In the genomic region with DNA sequence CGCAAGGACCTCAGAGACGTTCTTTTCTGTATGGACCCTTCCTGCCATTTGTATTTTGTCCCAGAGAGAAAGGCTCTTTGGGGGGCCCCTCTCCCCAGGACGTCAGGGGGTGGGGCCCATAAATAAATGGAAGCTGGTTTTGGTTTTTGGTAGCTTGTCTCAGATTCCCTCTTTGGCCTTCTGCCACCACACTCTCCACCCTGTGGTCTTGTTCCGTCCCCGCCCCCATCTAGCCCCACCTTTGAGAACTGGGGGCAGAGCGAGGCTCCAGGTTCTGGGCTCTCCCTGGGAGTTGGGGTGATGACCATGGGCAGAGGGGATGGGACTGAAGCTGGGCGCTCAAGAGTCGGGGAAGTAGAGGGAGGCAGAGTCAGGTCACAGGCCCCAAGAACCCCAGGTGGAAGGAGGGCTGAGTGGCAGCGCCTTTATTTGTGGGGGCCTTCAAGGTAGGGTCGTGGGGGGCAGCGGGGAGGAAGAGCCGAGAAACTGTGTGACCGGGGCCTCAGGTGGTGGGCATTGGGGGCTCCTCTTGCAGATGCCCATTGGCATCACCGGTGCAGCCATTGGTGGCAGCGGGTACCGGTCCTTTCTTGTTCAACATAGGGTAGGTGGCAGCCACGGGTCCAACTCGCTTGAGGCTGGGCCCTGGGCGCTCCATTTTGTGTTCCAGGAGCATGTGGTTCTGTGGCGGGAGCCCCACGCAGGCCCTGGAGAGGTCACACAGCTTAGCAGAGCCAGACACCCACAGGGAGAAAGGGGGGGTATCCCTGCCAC, we compare ENCODE assay signal across 13 cellular contexts. TPM values are rescaled to one million over a fixed set of nuclear protein-coding genes. Genes with fewer than 3 reads are reported as not detected.
DNase-seq lines count a peak whose midpoint lies in the region; ATAC-seq, FAIRE-seq and TF ChIP-seq lines count a peak whose summit lies in the region.
"Had no signal": no experiment of that assay in that cellular context is flagged by ENCODE, and none has a peak within 500 bp of the region (broad histone marks: within the 10 kb centered on the region; RNA-seq: fewer than 3 reads in every experiment).

No MANE protein-coding gene starts in this region.

- TF ChIP-seq POLR2A in adrenal gland (IDR thresholded peaks at IDR 0.05): no peak

- H3K27me3 ChIP-seq in BE2C (no peaks in the 10 kb centered on the region), GM23248 (replicated peaks; ENCODE audit: insufficient read depth) (no peaks in the 10 kb centered on the region), adrenal gland (no peaks in the 10 kb centered on the region)

- FAIRE-seq in HTR-8/SVneo (lab: Jason Lieb, UNC): no peak
- FAIRE-seq: endothelial cell of umbilical vein, kidney had no signal

- H3K27ac ChIP-seq in GM23248 (no peak overlapping the region), adrenal gland (peak overlapping the region in 3 of 5 donors; percentile 61 to 86 (median 83))

- peaks cover 11 to 40% (median 34%) of the 10 kb centered on the region in 4 donors for H3K4me1 Mint-ChIP-seq in naive thymus-derived CD8-positive, alpha-beta T cell

- H3K4me1 ChIP-seq in BE2C (peaks cover 32% of the 10 kb centered on the region), GM23248 (ENCODE audit: insufficient read depth) (peaks cover 4% of the 10 kb centered on the region; the same call in 1 of the 2 replicates), adrenal gland (replicated peaks in 1 of 2) (peaks cover 30 to 42% of the 10 kb centered on the region in 2 donors)

- H3K4me2 ChIP-seq in GM23248 (ENCODE audit: unreplicated experiment): no peak overlapping the region

- no peak for DNase-seq in BE2C
- peak; percentile 20 for DNase-seq in GM23248
- peak in 5 of 7 donors; percentile 21 to 74 (median 51) for DNase-seq in adrenal gland
- no peak for DNase-seq in naive thymus-derived CD8-positive, alpha-beta T cell
- DNase-seq in effector CD4-positive, alpha-beta T cell: no peak
- DNase-seq in HTR-8/SVneo (ENCODE audit: insufficient read length, low spot score): no peak
- DNase-seq: DND-41, NCI-H226 had no signal

- no peaks in the 10 kb centered on the region for H3K27me3 Mint-ChIP-seq in naive thymus-derived CD8-positive, alpha-beta T cell

- H4K20me1 ChIP-seq in GM23248 (ENCODE audit: insufficient read depth): no peaks in the 10 kb centered on the region

- H3K36me3 ChIP-seq in BE2C (peaks cover 31% of the 10 kb centered on the region), GM23248 (ENCODE audit: low read depth) (no peaks in the 10 kb centered on the region), adrenal gland (replicated peaks in 1 of 2) (no peaks in the 10 kb centered on the region)

- no peaks in the 10 kb centered on the region for H3K9me3 ChIP-seq in BE2C
- no peaks in the 10 kb centered on the region for H3K9me3 ChIP-seq in GM23248 (ENCODE audit: low read depth)
- H3K9me3 ChIP-seq in adrenal gland (replicated peaks in 1 of 3): no peaks in the 10 kb centered on the region

- H3K9ac ChIP-seq in GM23248: no peak overlapping the region

- H3K9me2 ChIP-seq in GM23248 (ENCODE audit: insufficient read depth): no peaks in the 10 kb centered on the region

- peak overlapping the region; percentile 50 to 93 (median 74) for H3K4me3 Mint-ChIP-seq in naive thymus-derived CD8-positive, alpha-beta T cell

- H3K4me3 ChIP-seq in BE2C (ENCODE audit: low read depth, low read length) (peak overlapping the region; percentile 59), GM23248 (no peak overlapping the region), adrenal gland (peak overlapping the region in 1 of 4 donors; percentile 77)

- H3K27ac Mint-ChIP-seq in naive thymus-derived CD8-positive, alpha-beta T cell: peak overlapping the region in 9 of 10 donors; percentile 28 to 85 (median 59)
- H3K27ac Mint-ChIP-seq: activated T-helper 1 cell treated with anti-CD3 and anti-CD28 coated beads, Interleukin-12 subunit alpha, Interleukin-12 subunit beta, Interleukin-2, Interleukin-4 antibody, amounts not matched to agents 30 ng/mL and 10 ng/mL and 1 ng/mL, durations not matched to agents 14 hours and 24 hours and 36 hours had no signal

- H2AFZ ChIP-seq in GM23248: no peak overlapping the region

- H3K9me3 Mint-ChIP-seq in naive thymus-derived CD8-positive, alpha-beta T cell: no peaks in the 10 kb centered on the region
- H3K9me3 Mint-ChIP-seq: activated T-helper 1 cell treated with anti-CD3 and anti-CD28 coated beads, Interleukin-12 subunit alpha, Interleukin-12 subunit beta, Interleukin-2, Interleukin-4 antibody, amounts not matched to agents 30 ng/mL and 10 ng/mL and 1 ng/mL, durations not matched to agents 14 hours and 24 hours and 36 hours had no signal

- intact Hi-C loops in adrenal gland (cut with DNase I): no loop called here

- no peak for TF ChIP-seq CTCF in BE2C (IDR thresholded peaks at IDR 0.05; ENCODE audit: low read depth, low read length)
- no peak for TF ChIP-seq CTCF in adrenal gland (IDR thresholded peaks at IDR 0.05)

- 93 to 94% methylated on average over 21 of the region's 21 CpGs for WGBS in GM23248 (ENCODE audit: low coverage in 1 of 2, low lambda C conversion rate in 2 of 2, missing lambda C conversion rate in 2 of 2), 2 experiments
- WGBS in adrenal gland, 4 donors: 79 to 83% (median 81%) methylated on average over 11 to 21 of the region's 21 CpGs

- H3K36me3 Mint-ChIP-seq in naive thymus-derived CD8-positive, alpha-beta T cell: no peaks in the 10 kb centered on the region

- in situ Hi-C loops in GM23248 (cut with MboI): no loop called here

- ATAC-seq in naive thymus-derived CD8-positive, alpha-beta T cell: no peak
- ATAC-seq in GM21367 (IDR thresholded peaks at IDR 0.05; ENCODE audit: unreplicated experiment): no peak
- no peak for ATAC-seq in GM21360 (IDR thresholded peaks at IDR 0.05; ENCODE audit: unreplicated experiment)

- peaks cover 10% of the 10 kb centered on the region for H3F3A ChIP-seq in GM23248 (ENCODE audit: insufficient read depth)

- POLR2A ChIA-PET in naive thymus-derived CD8-positive, alpha-beta T cell (lab: Charles Lee): interaction anchor here (1.0 to 2.9 kb wide), 4 partner anchors 10 to 153 kb away, joined by 4 to 8 read pairs (median 6); a partner anchor contains a TSS

- H3K79me2 ChIP-seq in GM23248 (ENCODE audit: insufficient read depth): peaks cover 6% of the 10 kb centered on the region

RNA-seq across cellular contexts. Expression of a gene that starts 3.3 kb away (rescaled TPM):
- polyA plus RNA-seq in BE2C (2012; ENCODE audit: insufficient read depth, insufficient read length, low read depth): 156 TPM
- 5.5 and 8.9 TPM in 2 replicates for total RNA-seq in GM23248 (2014; rRNA removed; shearing (Covaris generic))
- polyA plus RNA-seq in GM23248 (2016; fragmentation: Nextera tagmentation; extraction: Ambion mirVana) (12.3 and 17.2 TPM in 2 replicates), adrenal gland (100 to 1,000 TPM in 2 of 3 donors, 1 to 10 TPM in 1; 3.2 to 313 (median 125) TPM)
- total RNA-seq in adrenal gland: 100 to 1,000 TPM in 3 of 8 donors, 10 to 100 TPM in 5; 32.3 to 211 (median 78.7) TPM
- total RNA-seq in naive thymus-derived CD8-positive, alpha-beta T cell: 10 to 100 TPM; 62.5 to 63.7 TPM
- polyA plus RNA-seq in naive thymus-derived CD8-positive, alpha-beta T cell: 10 to 100 TPM; 28.3 to 53.2 (median 40.4) TPM

RNA-seq across cellular contexts. Expression of a gene that starts 15.4 kb away (rescaled TPM):
- 467 TPM for polyA plus RNA-seq in BE2C (2012; ENCODE audit: insufficient read depth, insufficient read length, low read depth)
- total RNA-seq in GM23248 (2014; rRNA removed; shearing (Covaris generic)): 156 and 169 TPM in 2 replicates
- 46.5 and 46.9 TPM in 2 replicates for polyA plus RNA-seq in GM23248 (2016; fragmentation: Nextera tagmentation; extraction: Ambion mirVana)
- total RNA-seq in adrenal gland: 100 to 1,000 TPM in 1 of 8 donors, 10 to 100 TPM in 7; 38.9 to 119 (median 73.7) TPM
- polyA plus RNA-seq in adrenal gland: 100 to 1,000 TPM in 2 of 3 donors, 1 to 10 TPM in 1; 9.1 to 160 (median 136) TPM
- 10 to 100 TPM; 41.3 to 45.4 TPM for total RNA-seq in naive thymus-derived CD8-positive, alpha-beta T cell
- 10 to 100 TPM; 48.1 to 78.8 (median 61.1) TPM for polyA plus RNA-seq in naive thymus-derived CD8-positive, alpha-beta T cell

RNA-seq across cellular contexts. Expression of a gene that starts 37.2 kb away (rescaled TPM):
- not detected for polyA plus RNA-seq in BE2C (2012; ENCODE audit: insufficient read depth, insufficient read length, low read depth)
- total RNA-seq in GM23248 (2014; rRNA removed; shearing (Covaris generic)): not detected in 2 replicates
- not detected in 2 replicates for polyA plus RNA-seq in GM23248 (2016; fragmentation: Nextera tagmentation; extraction: Ambion mirVana)
- total RNA-seq in adrenal gland: 10 to 100 TPM in 7 of 8 donors, 1 to 10 TPM in 1; 8.7 to 38.2 (median 22.5) TPM
- polyA plus RNA-seq in adrenal gland: 10 to 100 TPM in 1 of 3 donors, 1 to 10 TPM in 2; 5.1 to 18.4 (median 8.5) TPM
- total RNA-seq in naive thymus-derived CD8-positive, alpha-beta T cell: under 1 TPM; 0.16 to 0.39 TPM
- polyA plus RNA-seq in naive thymus-derived CD8-positive, alpha-beta T cell: under 1 TPM in 2 of 3 donors, not detected in 1; 0.13 to 0.26 TPM
- total RNA-seq: activated T-helper 1 cell treated with anti-CD3 and anti-CD28 coated beads, Interleukin-12 subunit alpha, Interleukin-12 subunit beta, Interleukin-2, Interleukin-4 antibody, amounts not matched to agents 30 ng/mL and 10 ng/mL and 1 ng/mL, durations not matched to agents 14 hours and 24 hours and 36 hours; endothelial cell of umbilical vein had no signal
- polyA plus RNA-seq: endothelial cell of umbilical vein had no signal

RNA-seq across cellular contexts. Expression of a gene that starts 48.6 kb away (rescaled TPM):
- 492 TPM for polyA plus RNA-seq in BE2C (2012; ENCODE audit: insufficient read depth, insufficient read length, low read depth)
- total RNA-seq in GM23248 (2014; rRNA removed; shearing (Covaris generic)): 27.7 and 33.3 TPM in 2 replicates
- polyA plus RNA-seq in GM23248 (2016; fragmentation: Nextera tagmentation; extraction: Ambion mirVana) (32.7 and 36.0 TPM in 2 replicates), adrenal gland (1 to 10 TPM in 2 of 3 donors, under 1 TPM in 1; 0.33 to 5.3 (median 2.6) TPM)
- 10 to 100 TPM in 4 of 8 donors, 1 to 10 TPM in 3, under 1 TPM in 1; 0.90 to 29.2 (median 9.0) TPM for total RNA-seq in adrenal gland
- not detected for total RNA-seq in naive thymus-derived CD8-positive, alpha-beta T cell
- not detected for polyA plus RNA-seq in naive thymus-derived CD8-positive, alpha-beta T cell
- total RNA-seq: activated T-helper 1 cell treated with anti-CD3 and anti-CD28 coated beads, Interleukin-12 subunit alpha, Interleukin-12 subunit beta, Interleukin-2, Interleukin-4 antibody, amounts not matched to agents 30 ng/mL and 10 ng/mL and 1 ng/mL, durations not matched to agents 14 hours and 24 hours and 36 hours had no signal

Comparison
In these comparisons a context has a peak if more than half of its experiments do, and no peak if none do; other contexts are left out.
1. DNase-seq: peak in GM23248 (single experiment) and adrenal gland (5 of 7); none in BE2C (single experiment), naive thymus-derived CD8-positive, alpha-beta T cell (0 of 10), effector CD4-positive, alpha-beta T cell (single experiment) and HTR-8/SVneo (single experiment).